In the genomic region with DNA sequence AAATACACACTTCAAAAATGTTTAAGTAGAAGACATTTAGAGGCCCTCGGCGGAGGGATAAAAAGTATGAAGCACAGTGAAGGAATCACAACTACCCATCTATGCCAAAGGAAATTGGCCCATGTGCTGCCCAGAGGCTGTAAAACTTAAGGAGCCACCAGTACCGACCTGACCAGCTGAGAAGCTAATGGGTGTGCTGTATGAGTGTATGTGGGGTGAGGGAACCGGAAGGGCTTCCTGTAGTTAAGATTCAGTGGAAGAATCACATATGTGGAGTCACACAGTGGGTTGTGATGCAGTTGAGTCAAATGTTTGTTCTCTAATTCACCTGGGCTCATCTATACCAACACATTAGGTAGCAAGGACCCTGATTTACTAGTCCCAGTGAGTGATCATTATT, we compare ENCODE assay signal across 18 cellular contexts.
"Had no signal": no experiment of that assay in that cellular context is flagged by ENCODE, and none has a peak within 500 bp of the region (broad histone marks: within the 10 kb centered on the region; RNA-seq: fewer than 3 reads in every experiment).

No MANE protein-coding gene starts in this region.

- H3K4me3 ChIP-seq: left ventricle myocardium inferior, upper lobe of right lung had no signal

- H3K9me3 ChIP-seq: upper lobe of right lung had no signal

- H3K27me3 ChIP-seq: upper lobe of right lung had no signal

- H3K36me3 ChIP-seq: left ventricle myocardium inferior, upper lobe of right lung had no signal

- H3K27ac ChIP-seq: left ventricle myocardium inferior, upper lobe of right lung, VCaP had no signal

- DNase-seq: activated CD4-positive, alpha-beta T cell treated with anti-CD3 and anti-CD28 coated beads for 1 hour; activated CD4-positive, alpha-beta T cell treated with anti-CD3 and anti-CD28 coated beads, Interleukin-2, amount 50 U/mL, for 4 hours; activated naive CD4-positive, alpha-beta T cell; activated naive CD8-positive, alpha-beta T cell treated with anti-CD3 and anti-CD28 coated beads, Interleukin-2, amount 10 ng/mL, durations not matched to agents 7 days and 5 days; activated T-cell treated with anti-CD3 and anti-CD28 coated beads for 4 hours; amygdala; dermis blood vessel endothelial cell; effector memory CD4-positive, alpha-beta T cell; foreskin melanocyte; kidney glomerular epithelial cell; left ventricle myocardium inferior; mammary epithelial cell; nephron progenitor cell; nucleus accumbens; posterior cingulate gyrus; stimulated activated naive B cell treated with anti-CD40 and anti-IgM and Interleukin-4, amounts not matched to agents 10 μg/mL and 1 μg/mL and 100 μg/mL, for 72 hours; upper lobe of right lung had no signal

- H3K4me1 ChIP-seq: left ventricle myocardium inferior, upper lobe of right lung had no signal
